In genomic region chr4:37825943-37826281, GRCh38 we compare ENCODE assay signal across 8 cellular contexts. TPM values are rescaled to one million over a fixed set of nuclear protein-coding genes. Genes with fewer than 3 reads are reported as not detected.
A peak's percentile ranks its signal among the peaks of the same experiment; 100 is the strongest.
DNase-seq lines count a peak whose midpoint lies in the region; ATAC-seq, FAIRE-seq and TF ChIP-seq lines count a peak whose summit lies in the region.

No MANE protein-coding gene starts in this region.

- peak overlapping the region; percentile 95 to 99 (median 98) for H3K4me3 Mint-ChIP-seq in CD8-positive, alpha-beta memory T cell
- peak overlapping the region; percentile 97 for H3K4me3 Mint-ChIP-seq in activated T-cell treated with anti-CD3 and anti-CD28 coated beads, Interleukin-2, amount 50 U/mL, for 4 hours

- H3K27me3 Mint-ChIP-seq in CD8-positive, alpha-beta memory T cell, result peaks cover 0 to 2% of the 10 kb centered on the region in 2 donors
- H3K27me3 Mint-ChIP-seq in activated T-cell treated with anti-CD3 and anti-CD28 coated beads, Interleukin-2, amount 50 U/mL, for 4 hours (ENCODE audit: low read depth), result no peaks in the 10 kb centered on the region

- no peaks in the 10 kb centered on the region for H3K27me3 ChIP-seq in CD8-positive, alpha-beta memory T cell (ENCODE audit: insufficient read depth, low read length, poor library complexity, severe bottlenecking)
- H3K27me3 ChIP-seq in heart right ventricle, result no peaks in the 10 kb centered on the region

- DNase-seq in CD8-positive, alpha-beta memory T cell, result no peak
- DNase-seq in Jurkat, Clone E6-1 (ENCODE audit: low read depth, low spot score), result no peak
- DNase-seq in activated T-cell treated with anti-CD3 and anti-CD28 coated beads, Interleukin-2, amount 50 U/mL, for 4 hours, result no peak
- peak in 1 of 2 donors; percentile 13 for DNase-seq in heart right ventricle
- no peak for DNase-seq in sciatic nerve (ENCODE audit: low spot score)
- no peak for DNase-seq in activated effector memory CD4-positive, alpha-beta T cell treated with Interleukin-2 at 50 U/mL for 16 hours
- no peak for DNase-seq in HTR-8/SVneo (ENCODE audit: insufficient read length, low spot score)

- H3K36me3 Mint-ChIP-seq in CD8-positive, alpha-beta memory T cell, result peaks cover 7 to 29% (median 10%) of the 10 kb centered on the region in 3 donors
- H3K36me3 Mint-ChIP-seq in activated T-cell treated with anti-CD3 and anti-CD28 coated beads, Interleukin-2, amount 50 U/mL, for 4 hours (ENCODE audit: insufficient read depth), result peaks cover 14% of the 10 kb centered on the region

- intact Hi-C loops in heart right ventricle (cut with DNase I) (loop anchor here in 8 of 10 donors (2.0 to 10.0 kb wide), 7 partner anchors 59 to 156 kb away; partner anchors contain the start of gene TBC1D1 (in 4 of the 8)), sciatic nerve (cut with DNase I) (no loop called here)

- no peak for TF ChIP-seq CTCF in heart right ventricle (IDR thresholded peaks at IDR 0.05)

- peaks cover 17% of the 10 kb centered on the region for H3K4me1 ChIP-seq in CD8-positive, alpha-beta memory T cell (ENCODE audit: insufficient read depth, low read length)
- peaks cover 4 to 48% (median 28%) of the 10 kb centered on the region in 9 donors for H3K4me1 ChIP-seq in heart right ventricle

- peak overlapping the region; percentile 99 for H3K4me3 ChIP-seq in CD8-positive, alpha-beta memory T cell (ENCODE audit: low read length)
- H3K4me3 ChIP-seq in Jurkat, Clone E6-1 (ENCODE audit: low read length), result peak overlapping the region; percentile 90
- H3K4me3 ChIP-seq in heart right ventricle, result peak overlapping the region; percentile 60 to 93 (median 82)

- peak overlapping the region; percentile 62 to 97 (median 95) for H3K27ac Mint-ChIP-seq in CD8-positive, alpha-beta memory T cell

- no peaks in the 10 kb centered on the region for H3K9me3 ChIP-seq in CD8-positive, alpha-beta memory T cell (ENCODE audit: low read length)
- H3K9me3 ChIP-seq in heart right ventricle, result no peaks in the 10 kb centered on the region

- no peak for FAIRE-seq in HTR-8/SVneo (lab: Jason Lieb, UNC)

- CTCF ChIA-PET in CD8-positive, alpha-beta memory T cell (lab: Charles Lee), result interaction anchor here (0.7 to 2.1 kb wide), 3 partner anchors 10 to 209 kb away, joined by 3 to 6 read pairs (median 3); no protein-coding TSS in a partner anchor

- peaks cover 9% of the 10 kb centered on the region for H3K36me3 ChIP-seq in CD8-positive, alpha-beta memory T cell (ENCODE audit: insufficient read depth, low read length)
- peaks cover 0 to 14% (median 10%) of the 10 kb centered on the region in 9 donors for H3K36me3 ChIP-seq in heart right ventricle

- H3K4me1 Mint-ChIP-seq in CD8-positive, alpha-beta memory T cell, result peaks cover 37 to 52% (median 48%) of the 10 kb centered on the region in 3 donors
- peaks cover 33% of the 10 kb centered on the region for H3K4me1 Mint-ChIP-seq in activated T-cell treated with anti-CD3 and anti-CD28 coated beads, Interleukin-2, amount 50 U/mL, for 4 hours (ENCODE audit: low read depth)

- 1 to 2% methylated on average over 14 of the region's 14 CpGs for WGBS in heart right ventricle, 2 donors

- H3K9me3 Mint-ChIP-seq in CD8-positive, alpha-beta memory T cell, result no peaks in the 10 kb centered on the region
- no peaks in the 10 kb centered on the region for H3K9me3 Mint-ChIP-seq in activated T-cell treated with anti-CD3 and anti-CD28 coated beads, Interleukin-2, amount 50 U/mL, for 4 hours

- peak overlapping the region; percentile 80 for H3K27ac ChIP-seq in CD8-positive, alpha-beta memory T cell (ENCODE audit: low read depth, low read length)
- peak overlapping the region; percentile 66 to 94 (median 87) for H3K27ac ChIP-seq in heart right ventricle

- POLR2A ChIA-PET in CD8-positive, alpha-beta memory T cell (lab: Charles Lee), result interaction anchor here (0.6 to 1.2 kb wide), 3 partner anchors 9 to 454 kb away, joined by 3 to 8 read pairs (median 4); no protein-coding TSS in a partner anchor

- ATAC-seq in GM21515 (IDR thresholded peaks at IDR 0.05; ENCODE audit: unreplicated experiment), result peak; percentile 3
- ATAC-seq in activated T-cell treated with anti-CD3 and anti-CD28 coated beads, Interleukin-2, amount 50 U/mL, for 4 hours, result peak; percentile 6 to 16
- peak; percentile 8 to 56 (median 38) for ATAC-seq in heart right ventricle
- ATAC-seq in sciatic nerve, result peak; percentile 27

RNA-seq across cellular contexts. Expression of gene PGM2, which starts 0.6 kb away (rescaled TPM):
- total RNA-seq in CD8-positive, alpha-beta memory T cell, result 10 to 100 TPM; 62.3 to 65.9 TPM
- 18.1 TPM for polyA plus RNA-seq in CD8-positive, alpha-beta memory T cell
- polyA plus RNA-seq in Jurkat, Clone E6-1 (2012; ENCODE audit: insufficient read depth, insufficient read length), result 80.7 TPM
- total RNA-seq in activated T-cell treated with anti-CD3 and anti-CD28 coated beads, Interleukin-2, amount 50 U/mL, for 4 hours, result 10 to 100 TPM; 43.2 to 53.2 (median 49.7) TPM
- 10 to 100 TPM in 5 of 10 donors, 1 to 10 TPM in 5; 5.9 to 16.4 (median 9.9) TPM for total RNA-seq in heart right ventricle
- polyA plus RNA-seq in heart right ventricle, result 1 to 10 TPM; 6.2 to 8.6 TPM
- 21.5 TPM for total RNA-seq in sciatic nerve
